ENCODE assay signal across 8 cellular contexts in the genomic region with DNA sequence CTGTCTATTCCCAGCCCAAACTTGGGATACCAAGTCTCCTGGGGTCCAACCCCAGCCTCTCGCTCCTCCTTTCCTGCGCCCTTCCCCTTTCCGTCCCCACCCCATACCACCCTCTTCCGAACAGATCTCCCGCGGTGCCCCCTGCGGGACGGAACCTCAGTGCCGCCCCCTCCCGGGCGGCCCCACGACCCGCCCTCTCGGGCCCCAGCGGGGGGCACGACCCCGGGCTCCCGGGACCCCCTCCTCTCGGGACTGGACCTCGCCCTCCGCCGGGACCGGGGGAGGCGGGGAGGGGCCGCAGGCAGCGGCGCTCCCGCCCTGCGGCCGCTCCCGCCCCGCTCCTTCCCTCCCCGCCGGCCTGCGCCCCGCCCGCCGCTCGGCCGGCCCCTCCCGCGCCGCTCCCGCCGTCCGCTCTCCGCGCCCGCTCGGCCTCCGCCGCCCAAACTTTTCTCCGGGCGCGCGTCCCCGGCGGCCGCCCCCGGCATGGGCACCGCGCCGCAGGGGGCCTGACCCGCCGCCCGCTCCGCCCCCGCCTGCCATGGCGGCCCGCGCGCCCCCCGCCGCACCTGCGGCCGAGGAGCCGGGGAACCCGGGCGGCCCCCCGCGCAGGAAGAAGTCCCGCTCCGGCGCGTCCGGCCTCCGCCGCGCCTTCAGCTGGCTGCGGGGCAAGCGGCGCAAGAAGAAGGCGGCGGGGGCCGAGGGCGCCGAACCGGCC. TPM values are rescaled to one million over a fixed set of nuclear protein-coding genes. Genes with fewer than 3 reads are reported as not detected.
DNase-seq lines count a peak whose midpoint lies in the region; ATAC-seq and TF ChIP-seq lines count a peak whose summit lies in the region.

No MANE protein-coding gene starts in this region.

- peak; percentile 49 for TF ChIP-seq CTCF in BJ (IDR thresholded peaks at IDR 0.05; ENCODE audit: insufficient read depth, low read depth, low read length)
- peak; percentile 49 for TF ChIP-seq CTCF in hepatocyte (IDR thresholded peaks at IDR 0.05; ENCODE audit: poor library complexity)

- peak overlapping the region; percentile 94 for H3K4me2 ChIP-seq in hepatocyte

- H4K20me1 ChIP-seq in hepatocyte (ENCODE audit: insufficient read depth, poor library complexity, severe bottlenecking) = peaks cover 9% of the 10 kb centered on the region

- H3K9me3 ChIP-seq in hepatocyte (ENCODE audit: low read depth) (no peaks in the 10 kb centered on the region), skeletal muscle tissue (ENCODE audit: control insufficient read depth in 3 of 3, low read length in 3 of 3) (no peaks in the 10 kb centered on the region)

- ATAC-seq in activated naive CD8-positive, alpha-beta T cell treated with anti-CD3 and anti-CD28 coated beads, Interleukin-2, amount 10 ng/mL, durations not matched to agents 7 days and 5 days (ENCODE audit: low read depth) = peak; percentile 11
- ATAC-seq in GM21825 (IDR thresholded peaks at IDR 0.05; ENCODE audit: unreplicated experiment) = no peak
- no peak for ATAC-seq in HG03097 (IDR thresholded peaks at IDR 0.05; ENCODE audit: low FRiP score, unreplicated experiment)
- no peak for ATAC-seq in HG02981 (IDR thresholded peaks at IDR 0.05; ENCODE audit: unreplicated experiment)

- H3K36me3 ChIP-seq in BJ (ENCODE audit: control insufficient read depth, insufficient read depth, low read length) (no peaks in the 10 kb centered on the region; the same call in 1 of the 2 replicates), hepatocyte (replicated peaks; ENCODE audit: insufficient read depth, low read depth) (no peaks in the 10 kb centered on the region), skeletal muscle tissue (ENCODE audit: control insufficient read depth in 3 of 3, insufficient read depth in 3 of 3, low read length in 3 of 3) (no peaks in the 10 kb centered on the region)

- peaks cover 37% of the 10 kb centered on the region for H3K79me2 ChIP-seq in hepatocyte

- POLR2A ChIA-PET in BJ (lab: Charles Lee) = no interaction called here
- POLR2A ChIA-PET in activated naive CD8-positive, alpha-beta T cell treated with anti-CD3 and anti-CD28 coated beads, Interleukin-2, amount 10 ng/mL, durations not matched to agents 7 days and 5 days (lab: Charles Lee) = no interaction called here

- H3K4me3 Mint-ChIP-seq in activated naive CD8-positive, alpha-beta T cell treated with anti-CD3 and anti-CD28 coated beads, Interleukin-2, amount 10 ng/mL, durations not matched to agents 7 days and 5 days = peak overlapping the region; percentile 57

- H3K4me1 ChIP-seq in hepatocyte (ENCODE audit: insufficient read depth) (peaks cover 24% of the 10 kb centered on the region), skeletal muscle tissue (ENCODE audit: control insufficient read depth in 3 of 3, insufficient read depth in 3 of 3, low read length in 3 of 3) (peaks cover 20 to 27% (median 26%) of the 10 kb centered on the region in 3 donors)

- peak overlapping the region; percentile 83 for H2AFZ ChIP-seq in hepatocyte

- H3K27me3 Mint-ChIP-seq in activated naive CD8-positive, alpha-beta T cell treated with anti-CD3 and anti-CD28 coated beads, Interleukin-2, amount 10 ng/mL, durations not matched to agents 7 days and 5 days = peaks cover 40% of the 10 kb centered on the region

- no peaks in the 10 kb centered on the region for H3K36me3 Mint-ChIP-seq in activated naive CD8-positive, alpha-beta T cell treated with anti-CD3 and anti-CD28 coated beads, Interleukin-2, amount 10 ng/mL, durations not matched to agents 7 days and 5 days

- H3K9me3 Mint-ChIP-seq in activated naive CD8-positive, alpha-beta T cell treated with anti-CD3 and anti-CD28 coated beads, Interleukin-2, amount 10 ng/mL, durations not matched to agents 7 days and 5 days = no peaks in the 10 kb centered on the region

- H3K9me2 ChIP-seq in hepatocyte (replicated peaks; ENCODE audit: insufficient read depth) = no peaks in the 10 kb centered on the region

- H3K9ac ChIP-seq in skeletal muscle tissue (ENCODE audit: low read depth in 1 of 3, low read length in 3 of 3) = peak overlapping the region; percentile 68 to 73 (median 72)

- H3K27ac Mint-ChIP-seq in activated naive CD8-positive, alpha-beta T cell treated with anti-CD3 and anti-CD28 coated beads, Interleukin-2, amount 10 ng/mL, durations not matched to agents 7 days and 5 days = no peak overlapping the region

- DNase-seq in BJ (ENCODE audit: low read depth) (no peak), HCEC 1CT (peak; percentile 15), hepatocyte (ENCODE audit: low spot score) (peak; percentile 75)
- DNase-seq in activated naive CD8-positive, alpha-beta T cell treated with anti-CD3 and anti-CD28 coated beads, Interleukin-2, amount 10 ng/mL, durations not matched to agents 7 days and 5 days = peak; percentile 41

- WGBS in hepatocyte (ENCODE audit: low lambda C conversion rate, missing lambda C conversion rate) = 3% methylated on average over 34 of the region's 98 CpGs

- H3K27me3 ChIP-seq in BJ (ENCODE audit: control insufficient read depth, insufficient read depth, low read length) (no peaks in the 10 kb centered on the region; the same call in 1 of the 2 replicates), hepatocyte (no peaks in the 10 kb centered on the region), skeletal muscle tissue (ENCODE audit: control insufficient read depth in 3 of 3, insufficient read depth in 3 of 3, low read length in 3 of 3) (no peaks in the 10 kb centered on the region)

- no peaks in the 10 kb centered on the region for H3K4me1 Mint-ChIP-seq in activated naive CD8-positive, alpha-beta T cell treated with anti-CD3 and anti-CD28 coated beads, Interleukin-2, amount 10 ng/mL, durations not matched to agents 7 days and 5 days

- H3K27ac ChIP-seq in hepatocyte (peak overlapping the region; percentile 94), skeletal muscle tissue (ENCODE audit: low read depth, low read length) (peak overlapping the region; percentile 54)

- H3K4me3 ChIP-seq in BJ (ENCODE audit: low read depth, low read length) = peak overlapping the region; percentile 44
- peak overlapping the region; percentile 76 for H3K4me3 ChIP-seq in hepatocyte
- peak overlapping the region; percentile 61 to 73 (median 73) for H3K4me3 ChIP-seq in skeletal muscle tissue (ENCODE audit: low read length in 3 of 3)

- CTCF ChIA-PET in BJ (lab: Yijun Ruan, JAX) = interaction anchor here (0.9 to 1.5 kb wide), 4 partner anchors 13 to 82 kb away, joined by 3 to 6 read pairs (median 4); no protein-coding TSS in a partner anchor

RNA-seq across cellular contexts. Expression of a gene that starts 39.0 kb away (rescaled TPM):
- 57.3 and 60.5 TPM in 2 replicates for polyA plus RNA-seq in BJ (2011; rRNA removed)
- polyA minus RNA-seq in BJ (2011; rRNA and poly(A)+ RNA removed) = 29.3 and 34.6 TPM in 2 replicates
- not detected for total RNA-seq in activated naive CD8-positive, alpha-beta T cell treated with anti-CD3 and anti-CD28 coated beads, Interleukin-2, amount 10 ng/mL, durations not matched to agents 7 days and 5 days
- 7.6 and 9.0 TPM in 2 replicates for total RNA-seq in hepatocyte
- polyA plus RNA-seq in hepatocyte = 6.8 and 6.9 TPM in 2 replicates
- total RNA-seq in skeletal muscle tissue = 38.6 TPM
